ENCODE assay signal across 1 cellular context in the genomic region with DNA sequence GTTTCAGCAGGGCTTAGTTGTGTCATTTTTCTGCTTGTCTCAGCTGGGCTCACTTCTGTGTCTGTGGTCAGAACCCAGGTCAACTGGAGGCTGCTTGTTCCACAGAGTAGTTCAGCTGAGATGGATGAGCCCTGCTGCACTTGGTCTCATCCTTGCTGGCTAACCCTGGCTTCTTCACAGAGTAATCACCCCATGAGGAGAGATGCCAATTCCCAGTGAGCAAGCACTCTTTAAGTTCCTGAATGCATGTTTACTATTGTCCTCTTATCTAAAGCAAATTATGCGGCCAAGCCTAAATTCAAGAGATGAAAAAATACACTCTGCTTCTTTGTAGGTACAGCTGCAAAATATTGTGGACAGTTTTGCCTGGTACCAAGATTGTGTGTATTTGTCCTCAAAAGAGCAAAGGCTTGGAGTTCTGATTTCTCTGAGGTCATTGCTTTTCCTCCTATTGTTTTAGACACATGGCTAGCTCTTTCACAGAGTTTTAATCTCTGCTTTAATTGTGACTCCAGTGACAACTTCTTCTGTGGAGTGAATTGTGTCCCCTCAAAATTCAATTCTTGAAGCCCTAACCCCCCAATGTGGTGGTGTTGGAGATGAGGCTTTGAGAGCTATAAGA.
TF ChIP-seq lines count a peak whose summit lies in the region.

No MANE protein-coding gene starts in this region.

TF ChIP-seq in H1, 55 proteins besides CTCF, POLR2A, EP300 and RAD21:
- TF ChIP-seq TAF1 (IDR thresholded peaks at IDR 0.05; ENCODE audit: low read depth, low read length) (no peak), MAFK (IDR thresholded peaks at IDR 0.05; ENCODE audit: low read depth, low read length) (no peak), ZNF274 (IDR thresholded peaks at IDR 0.05; ENCODE audit: borderline replicate concordance, extremely low read depth, low read length) (no peak), RFX5 (IDR thresholded peaks at IDR 0.05; ENCODE audit: borderline replicate concordance, low read depth, low read length) (no peak), POU5F1 (IDR thresholded peaks at IDR 0.05; ENCODE audit: low read depth, low read length) (no peak), SIX5 (IDR thresholded peaks at IDR 0.05; ENCODE audit: low read depth, low read length) (no peak), CBX5 (IDR thresholded peaks at IDR 0.05; ENCODE audit: low read depth, low read length) (no peak), SIN3A (conservative IDR thresholded peaks at IDR 0.05 in 1 of 2, IDR thresholded peaks at IDR 0.05 in 1 of 2; ENCODE audit: low read depth in 1 of 2, low read length in 2 of 2) (no peak), CREB1 (IDR thresholded peaks at IDR 0.05) (no peak), FOSL1 (IDR thresholded peaks at IDR 0.05; ENCODE audit: insufficient read depth, low read depth, low read length) (no peak), YY1 (IDR thresholded peaks at IDR 0.05; ENCODE audit: low read depth, low read length) (no peak), EGR1 (IDR thresholded peaks at IDR 0.05; ENCODE audit: borderline replicate concordance, low read depth, low read length) (no peak)
TF ChIP-seq in H1: peak in this region for 0.
